1 cellular context compared by ENCODE assay signal in genomic region chr1:223304931-223305330, GRCh38.
TF ChIP-seq lines count a peak whose summit lies in the region.

No MANE protein-coding gene starts in this region.

TF ChIP-seq in GM12878, 131 proteins besides CTCF, POLR2A, EP300 and RAD21:
- no peak for TF ChIP-seq CHD4 (IDR thresholded peaks at IDR 0.05)
- peak; percentile 73; the same call in 1 of the 2 replicates for TF ChIP-seq NR2F1 (conservative IDR thresholded peaks at IDR 0.05)
- TF ChIP-seq ZNF687 (IDR thresholded peaks at IDR 0.05) = no peak
- peak; percentile 47 for TF ChIP-seq MEF2B (IDR thresholded peaks at IDR 0.05; ENCODE audit: partially characterized antibody, poor library complexity, severe bottlenecking)
- no peak for TF ChIP-seq GATAD2B (conservative IDR thresholded peaks at IDR 0.05; ENCODE audit: low read depth)
